ENCODE assay signal across 26 cellular contexts in the genomic region with DNA sequence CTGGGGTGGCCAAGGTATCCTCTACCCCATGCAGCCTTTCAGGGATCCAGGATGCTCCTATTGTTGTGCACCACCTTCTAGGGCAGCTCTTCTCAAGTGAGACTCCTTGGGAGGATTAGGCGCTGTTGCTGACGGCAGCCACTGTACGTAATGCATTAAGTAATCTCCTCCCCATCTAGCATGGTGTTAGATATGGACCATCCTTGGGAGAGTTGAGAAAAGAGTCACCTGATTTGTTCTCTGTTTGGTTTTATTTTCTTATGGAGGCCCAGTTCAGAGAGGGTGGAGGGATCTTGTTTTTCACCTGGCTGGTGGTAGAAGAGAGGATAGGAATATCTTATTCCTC. TPM values are rescaled to one million over a fixed set of nuclear protein-coding genes. Genes with fewer than 3 reads are reported as not detected.
"Had no signal": no experiment of that assay in that cellular context is flagged by ENCODE, and none has a peak within 500 bp of the region (broad histone marks: within the 10 kb centered on the region; RNA-seq: fewer than 3 reads in every experiment).

No MANE protein-coding gene starts in this region.

- H3K27ac Mint-ChIP-seq: dendritic cell treated with granulocyte-macrophage colony-stimulating factor and Interleukin-4, amounts not matched to agents 40 ng/mL and 50 ng/mL, for 4 days; effector memory CD8-positive, alpha-beta T cell had no signal

- H3K36me3 ChIP-seq: colonic mucosa, esophagus muscularis mucosa, esophagus squamous epithelium, gastrocnemius medialis, gastroesophageal sphincter, heart left ventricle, heart right ventricle had no signal

- H3K4me3 ChIP-seq: colonic mucosa, coronary artery, dorsolateral prefrontal cortex, esophagus muscularis mucosa, esophagus squamous epithelium, gastrocnemius medialis, gastroesophageal sphincter, heart left ventricle, heart right ventricle had no signal

- H3K27me3 ChIP-seq: colonic mucosa, esophagus muscularis mucosa, esophagus squamous epithelium, foreskin keratinocyte, gastrocnemius medialis, gastroesophageal sphincter, heart left ventricle, heart right ventricle had no signal

- H3K4me3 Mint-ChIP-seq: dendritic cell treated with granulocyte-macrophage colony-stimulating factor and Interleukin-4, amounts not matched to agents 40 ng/mL and 50 ng/mL, for 4 days; effector memory CD8-positive, alpha-beta T cell; endodermal cell had no signal

- H3K27ac ChIP-seq: colonic mucosa, coronary artery, dorsolateral prefrontal cortex, epithelial cell of prostate, esophagus muscularis mucosa, esophagus squamous epithelium, foreskin keratinocyte, gastrocnemius medialis, gastroesophageal sphincter, heart left ventricle, heart right ventricle had no signal

- H3K4me1 ChIP-seq: colonic mucosa, esophagus muscularis mucosa, esophagus squamous epithelium, foreskin keratinocyte, gastrocnemius medialis, gastroesophageal sphincter, heart left ventricle, heart right ventricle had no signal

- ATAC-seq: effector memory CD8-positive, alpha-beta T cell; esophagus mucosa; foreskin keratinocyte; gastrocnemius medialis; gastroesophageal sphincter; heart left ventricle; heart right ventricle had no signal

- DNase-seq: colonic mucosa; cortex of kidney; dorsolateral prefrontal cortex; effector CD4-positive, alpha-beta T cell; effector CD8-positive, alpha-beta T cell; effector memory CD4-positive, alpha-beta T cell; effector memory CD8-positive, alpha-beta T cell; endodermal cell; esophagus squamous epithelium; foreskin keratinocyte; foreskin melanocyte; gastrocnemius medialis; glutamatergic neuron; head of caudate nucleus; heart left ventricle; heart right ventricle had no signal

- H3K9me3 ChIP-seq: colonic mucosa, esophagus muscularis mucosa, esophagus squamous epithelium, gastrocnemius medialis, gastroesophageal sphincter had no signal

- H3K27me3 Mint-ChIP-seq: dendritic cell treated with granulocyte-macrophage colony-stimulating factor and Interleukin-4, amounts not matched to agents 40 ng/mL and 50 ng/mL, for 4 days had no signal

- FAIRE-seq: colon, endometrium, endothelial cell of umbilical vein, frontal cortex had no signal

- H3K9me3 Mint-ChIP-seq: dendritic cell treated with granulocyte-macrophage colony-stimulating factor and Interleukin-4, amounts not matched to agents 40 ng/mL and 50 ng/mL, for 4 days; effector memory CD8-positive, alpha-beta T cell had no signal

RNA-seq across cellular contexts. Expression of a gene that starts 46.4 kb away (rescaled TPM):
- polyA plus RNA-seq: foreskin keratinocyte had no signal
